Comparison of ENCODE assay signal across 8 cellular contexts in the genomic region with DNA sequence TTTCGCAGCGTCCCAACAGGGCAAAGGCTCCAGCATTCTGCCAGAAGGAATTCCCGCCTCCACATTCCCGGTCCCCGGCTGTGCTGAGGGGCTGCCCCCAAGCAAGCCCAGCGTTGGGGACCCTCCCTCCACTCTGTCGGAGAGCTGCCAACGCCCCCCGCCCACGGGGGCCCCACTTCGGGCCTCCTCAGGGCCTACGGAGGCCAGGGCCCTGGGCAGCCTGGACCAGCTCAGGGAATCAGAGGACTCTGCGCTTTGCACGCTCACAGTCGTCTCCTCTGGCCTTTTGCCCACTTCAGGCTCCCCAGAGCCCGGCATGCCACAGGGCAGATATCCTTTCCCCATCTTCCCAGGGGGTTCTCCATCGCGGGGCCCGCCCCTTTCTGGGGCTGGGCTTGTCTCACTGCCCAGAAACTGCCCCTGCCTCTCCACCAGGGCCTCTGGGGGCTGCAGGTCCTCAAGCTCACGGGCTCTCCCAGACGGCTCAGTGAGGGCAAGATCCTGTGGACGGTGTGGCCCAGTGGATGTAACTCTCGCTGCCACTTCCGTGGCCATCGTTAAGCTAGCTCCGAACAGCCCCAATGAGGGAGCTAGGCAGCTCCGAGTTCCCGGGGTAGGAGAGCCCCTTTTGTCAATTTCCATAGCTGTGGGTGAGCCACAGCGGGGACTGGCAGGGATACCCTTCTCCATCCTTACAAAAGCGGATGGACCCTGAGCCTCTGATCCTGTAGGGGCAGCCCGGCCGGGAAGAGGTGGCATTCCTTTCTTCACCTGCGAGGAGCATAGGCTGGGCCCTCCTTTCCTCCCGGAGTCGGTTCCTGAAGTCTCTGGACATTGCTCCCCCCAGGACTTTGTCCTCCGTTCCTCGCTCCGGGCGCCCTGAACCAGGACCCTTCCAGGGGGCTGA. TPM values are rescaled to one million over a fixed set of nuclear protein-coding genes. Genes with fewer than 3 reads are reported as not detected.
DNase-seq lines count a peak whose midpoint lies in the region; ATAC-seq and TF ChIP-seq lines count a peak whose summit lies in the region.

No MANE protein-coding gene starts in this region.

- no peak overlapping the region for H3K9ac ChIP-seq in mammary epithelial cell (ENCODE audit: insufficient read depth, low read length)

- H3K36me3 Mint-ChIP-seq in activated CD4-positive, alpha-beta T cell treated with anti-CD3 and anti-CD28 coated beads, Interleukin-2, amount 10 ng/mL, durations not matched to agents 7 days and 5 days (ENCODE audit: low read depth): peaks cover 55% of the 10 kb centered on the region

- dilution Hi-C loops in mammary epithelial cell (cut with HindIII; ENCODE audit: low sequenced_read_pairs): no loop called here

- no peak for ATAC-seq in HG02678 (IDR thresholded peaks at IDR 0.05; ENCODE audit: unreplicated experiment)

- H3K4me1 ChIP-seq in mammary epithelial cell (ENCODE audit: insufficient read depth, low read length) (peaks cover 22% of the 10 kb centered on the region), thymus (ENCODE audit: control insufficient read depth, insufficient read depth, low read length) (peaks cover 34% of the 10 kb centered on the region)

- intact Hi-C loops in mammary epithelial cell (cut with micrococcal nuclease): loop anchor here (5.0 to 10.0 kb wide), 2 partner anchors 79 to 699 kb away; no protein-coding TSS in a partner anchor

- H3K36me3 ChIP-seq in mammary epithelial cell (ENCODE audit: insufficient read depth, low read length): peaks cover 2% of the 10 kb centered on the region
- peaks cover 46% of the 10 kb centered on the region for H3K36me3 ChIP-seq in thymus (ENCODE audit: control insufficient read depth, insufficient read depth)

- peak overlapping the region; percentile 67 for H3K27ac Mint-ChIP-seq in activated CD4-positive, alpha-beta T cell treated with anti-CD3 and anti-CD28 coated beads, Interleukin-2, amount 10 ng/mL, durations not matched to agents 7 days and 5 days

- no TSS peak for BruUV-seq in mammary epithelial cell (replicated peaks; lab: Mats Ljungman, UMichigan)

- H3K4me2 ChIP-seq in mammary epithelial cell (ENCODE audit: insufficient read depth, low read depth, low read length): peak overlapping the region; percentile 100

- no peak for TF ChIP-seq CTCF in mammary epithelial cell (conservative IDR thresholded peaks at IDR 0.05 in 1 of 2, IDR thresholded peaks at IDR 0.05 in 1 of 2; ENCODE audit: extremely low read depth in 1 of 2, insufficient read depth in 1 of 2, low read depth in 1 of 2, low read length in 2 of 2)

- H3K9me3 ChIP-seq in mammary epithelial cell (replicated peaks; ENCODE audit: insufficient read depth, low read length) (no peaks in the 10 kb centered on the region), thymus (ENCODE audit: control insufficient read depth) (no peaks in the 10 kb centered on the region)

- POLR2A ChIA-PET in activated CD4-positive, alpha-beta T cell treated with anti-CD3 and anti-CD28 coated beads, Interleukin-2, amount 10 ng/mL, durations not matched to agents 7 days and 5 days (lab: Charles Lee): no interaction called here

- H3K4me1 Mint-ChIP-seq in activated CD4-positive, alpha-beta T cell treated with anti-CD3 and anti-CD28 coated beads, Interleukin-2, amount 10 ng/mL, durations not matched to agents 7 days and 5 days: peaks cover 62% of the 10 kb centered on the region

- no peak overlapping the region for H2AFZ ChIP-seq in mammary epithelial cell (ENCODE audit: low read depth, low read length)

- DNase-seq in activated CD4-positive, alpha-beta T cell treated with anti-CD3 and anti-CD28 coated beads, Interleukin-2, amount 10 ng/mL, durations not matched to agents 7 days and 5 days: no peak
- no peak for DNase-seq in activated CD4-positive, alpha-beta T cell treated with anti-CD3 and anti-CD28 coated beads for 1 hour
- no peak for DNase-seq in mammary epithelial cell
- DNase-seq in medulla oblongata (ENCODE audit: extremely low spot score): peak; percentile 75
- no peak for DNase-seq in NCI-H1417 (lab: John Stamatoyannopoulos, UW)
- DNase-seq in AML-193 (lab: John Stamatoyannopoulos, UW): no peak

- H3K27me3 ChIP-seq in mammary epithelial cell (ENCODE audit: insufficient read depth, low read length) (no peaks in the 10 kb centered on the region), thymus (ENCODE audit: control insufficient read depth, insufficient read depth) (no peaks in the 10 kb centered on the region)

- 94% methylated on average over 24 of the region's 39 CpGs for WGBS in mammary epithelial cell (ENCODE audit: low coverage, missing lambda C conversion rate)
- WGBS in thymus: 88% methylated on average over 39 of the region's 39 CpGs

- peak overlapping the region; percentile 87 for H3K4me3 Mint-ChIP-seq in activated CD4-positive, alpha-beta T cell treated with anti-CD3 and anti-CD28 coated beads, Interleukin-2, amount 10 ng/mL, durations not matched to agents 7 days and 5 days

- no peaks in the 10 kb centered on the region for H3K9me3 Mint-ChIP-seq in activated CD4-positive, alpha-beta T cell treated with anti-CD3 and anti-CD28 coated beads, Interleukin-2, amount 10 ng/mL, durations not matched to agents 7 days and 5 days

- no peak overlapping the region for H3K4me3 ChIP-seq in mammary epithelial cell (replicated peaks in 1 of 3; ENCODE audit: insufficient read depth in 1 of 3, low read depth in 2 of 3, low read length in 3 of 3)
- peak overlapping the region; percentile 79 for H3K4me3 ChIP-seq in thymus (ENCODE audit: low read length)

- H3K27ac ChIP-seq in mammary epithelial cell (ENCODE audit: insufficient read depth, low read depth, low read length) (no peak overlapping the region), thymus (ENCODE audit: low read depth) (no peak overlapping the region)

- H3K27me3 Mint-ChIP-seq in activated CD4-positive, alpha-beta T cell treated with anti-CD3 and anti-CD28 coated beads, Interleukin-2, amount 10 ng/mL, durations not matched to agents 7 days and 5 days: no peaks in the 10 kb centered on the region

- CTCF ChIA-PET in activated CD4-positive, alpha-beta T cell treated with anti-CD3 and anti-CD28 coated beads, Interleukin-2, amount 10 ng/mL, durations not matched to agents 7 days and 5 days (lab: Charles Lee): interaction anchor here (0.6 to 1.8 kb wide), 10 partner anchors 10 to 223 kb away, joined by 3 to 8 read pairs (median 4); no protein-coding TSS in a partner anchor
- CTCF ChIA-PET in mammary epithelial cell (lab: Charles Lee; ENCODE audit: low non-redundant PET): no interaction called here

- peaks cover 38% of the 10 kb centered on the region for H3K79me2 ChIP-seq in mammary epithelial cell (ENCODE audit: insufficient read depth, low read length)

- in situ Hi-C loops in mammary epithelial cell (cut with MboI; ENCODE audit: low sequenced_read_pairs in 2 of 2): no loop called here

- no peaks in the 10 kb centered on the region for H4K20me1 ChIP-seq in mammary epithelial cell (ENCODE audit: insufficient read depth, low read length)

RNA-seq across cellular contexts. Expression of a gene that starts 2.8 kb away (rescaled TPM):
- total RNA-seq in activated CD4-positive, alpha-beta T cell treated with anti-CD3 and anti-CD28 coated beads, Interleukin-2, amount 10 ng/mL, durations not matched to agents 7 days and 5 days: 10 to 100 TPM; 61.1 to 64.0 TPM
- total RNA-seq in mammary epithelial cell: 10 to 100 TPM in 1 of 2 donors, 1 to 10 TPM in 1; 6.0 to 11.4 TPM
- 4.1 TPM for polyA plus RNA-seq in mammary epithelial cell
- polyA minus RNA-seq in mammary epithelial cell: 24.9 TPM
- 32.0 TPM for polyA plus RNA-seq in thymus

Comparison
In these comparisons a context has a peak if more than half of its experiments do, and no peak if none do; other contexts are left out.
1. RNA of a gene that starts 2.8 kb away (total RNA-seq): 61.1 to 64.0 TPM in activated CD4-positive, alpha-beta T cell treated with anti-CD3 and anti-CD28 coated beads, Interleukin-2, amount 10 ng/mL, durations not matched to agents 7 days and 5 days; 6.0 to 11.4 TPM in mammary epithelial cell; every median in the first group is over 4 times any median in the second.